1 cellular context compared by ENCODE assay signal in the genomic region with DNA sequence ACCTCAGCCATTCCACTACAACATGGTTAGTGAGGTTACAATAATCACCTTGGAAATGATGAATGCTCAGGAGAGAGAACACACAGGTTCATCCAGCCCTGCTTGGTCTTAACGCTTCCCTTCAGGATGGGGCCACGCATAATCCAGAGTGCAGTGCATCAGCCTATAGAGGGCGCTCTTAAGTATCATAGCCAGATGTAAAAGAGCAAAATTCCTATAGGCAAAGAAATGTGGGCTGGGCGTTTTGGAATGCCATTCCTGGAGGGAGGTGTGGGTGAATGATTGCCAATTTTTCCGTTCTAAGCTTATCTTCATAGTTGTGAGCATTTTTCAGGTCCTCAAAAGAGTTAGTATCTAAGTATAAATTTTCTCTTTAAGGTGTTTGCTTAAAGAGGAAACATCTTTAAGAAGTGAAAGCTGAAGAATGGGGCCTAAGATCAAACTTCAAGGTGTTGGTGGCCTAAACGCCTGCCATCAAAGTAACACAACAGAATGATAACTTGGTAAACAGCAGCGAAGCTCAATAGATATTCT.
TF ChIP-seq lines count a peak whose summit lies in the region.

No MANE protein-coding gene starts in this region.

TF ChIP-seq in GM23338, 12 proteins besides CTCF, POLR2A, EP300 and RAD21 (continued from another document):
- no peak; the same call in 1 of the 2 replicates for TF ChIP-seq ZNF462 (CRISPR knock-in tag; IDR thresholded peaks at IDR 0.05)
- no peak for TF ChIP-seq EZH2 (IDR thresholded peaks at IDR 0.05; ENCODE audit: low read depth, unreplicated experiment)
